ENCODE assay signal across 11 cellular contexts in genomic region chrX:47583240-47583861, GRCh38. TPM values are rescaled to one million over a fixed set of nuclear protein-coding genes. Genes with fewer than 3 reads are reported as not detected.
DNase-seq lines count a peak whose midpoint lies in the region; ATAC-seq and TF ChIP-seq lines count a peak whose summit lies in the region.
"Had no signal": no experiment of that assay in that cellular context is flagged by ENCODE, and none has a peak within 500 bp of the region (broad histone marks: within the 10 kb centered on the region; RNA-seq: fewer than 3 reads in every experiment).

No MANE protein-coding gene starts in this region.

- H3K36me3 ChIP-seq in BLaER1 treated with 17β-estradiol and CSF1 and Interleukin-3, amounts not matched to agents 10 nM and 100 nM, result peaks cover 0 to 26% (median 8%) of the 10 kb centered on the region in 11 experiments; a peak in 11 of 22 replicates
- H3K36me3 ChIP-seq in endodermal cell (ENCODE audit: control insufficient read depth, insufficient read depth, low read length) (no peaks in the 10 kb centered on the region), ovary (no peaks in the 10 kb centered on the region), Peyer's patch (no peaks in the 10 kb centered on the region), gastrocnemius medialis (no peaks in the 10 kb centered on the region)
- H3K36me3 ChIP-seq: SJCRH30 had no signal

- H3K27ac Mint-ChIP-seq in endodermal cell, result no peak overlapping the region

- in situ Hi-C loops in gastrocnemius medialis (cut with MboI; ENCODE audit: low sequenced_read_pairs in 4 of 4), result no loop called here

- H3K4me3 Mint-ChIP-seq in endodermal cell, result peak overlapping the region; percentile 26

- peaks cover 10% of the 10 kb centered on the region for H3K4me1 Mint-ChIP-seq in endodermal cell

- H3K9me3 ChIP-seq in BLaER1 treated with 17β-estradiol and CSF1 and Interleukin-3, amounts not matched to agents 10 nM and 100 nM (replicated peaks in 1 of 11), result no peaks in the 10 kb centered on the region
- H3K9me3 ChIP-seq in endodermal cell (ENCODE audit: control insufficient read depth, low read length), result no peaks in the 10 kb centered on the region
- H3K9me3 ChIP-seq in ovary, result no peaks in the 10 kb centered on the region
- H3K9me3 ChIP-seq in Peyer's patch, result no peaks in the 10 kb centered on the region
- no peaks in the 10 kb centered on the region for H3K9me3 ChIP-seq in gastrocnemius medialis
- H3K9me3 ChIP-seq: SJCRH30 had no signal

- peak overlapping the region in 9 of 11 experiments; percentile 23 to 87 (median 83); a peak in 13 of 22 replicates for H3K9ac ChIP-seq in BLaER1 treated with 17β-estradiol and CSF1 and Interleukin-3, amounts not matched to agents 10 nM and 100 nM
- H3K9ac ChIP-seq in endodermal cell (ENCODE audit: extremely low read depth, low read length, poor library complexity, severe bottlenecking), result no peak overlapping the region

- ATAC-seq in HG03139 (IDR thresholded peaks at IDR 0.05; ENCODE audit: unreplicated experiment), result no peak
- ATAC-seq in gastrocnemius medialis, result no peak
- ATAC-seq: left colon had no signal

- DNase-seq in NB4 (ENCODE audit: low read depth) (no peak), endodermal cell (no peak), ovary (peak in 1 of 5 donors; percentile 23), Peyer's patch (no peak), gastrocnemius medialis (no peak)
- DNase-seq in stimulated activated CD4-positive, alpha-beta T cell treated with anti-CD3 and anti-CD28 coated beads, Interleukin-2, amount 100 ng/mL, for 24 hours, result no peak
- DNase-seq: SJCRH30 had no signal

- H3K36me3 Mint-ChIP-seq in endodermal cell (ENCODE audit: low read depth), result no peaks in the 10 kb centered on the region

- 85 to 88% methylated on average over 3 to 7 of the region's 8 CpGs for WGBS in endodermal cell (ENCODE audit: insufficient coverage in 1 of 2, insufficient read length in 1 of 2), 2 experiments
- WGBS in ovary, 3 donors, result 43 to 48% (median 43%) methylated on average over 8 of the region's 8 CpGs

- TF ChIP-seq POLR2A in NB4 (IDR thresholded peaks at IDR 0.05; ENCODE audit: extremely low read depth, insufficient read length) (no peak), ovary (IDR thresholded peaks at IDR 0.05) (no peak), Peyer's patch (IDR thresholded peaks at IDR 0.05) (no peak), gastrocnemius medialis (IDR thresholded peaks at IDR 0.05) (no peak)

- intact Hi-C loops in ovary (cut with DNase I) (no loop called here), gastrocnemius medialis (cut with DNase I; ENCODE audit: low total_unique reads) (no loop called here)

- no peak for TF ChIP-seq EP300 in ovary (IDR thresholded peaks at IDR 0.05)

- H3K4me2 ChIP-seq in BLaER1 treated with 17β-estradiol and CSF1 and Interleukin-3, amounts not matched to agents 10 nM and 100 nM, result peak overlapping the region; percentile 69 to 91 (median 78)

- H3K9me3 Mint-ChIP-seq in endodermal cell, result peaks cover 63% of the 10 kb centered on the region

- TF ChIP-seq CTCF in NB4 (IDR thresholded peaks at IDR 0.05; ENCODE audit: low read depth, low read length), result no peak
- TF ChIP-seq CTCF in endodermal cell (conservative IDR thresholded peaks at IDR 0.05), result no peak
- TF ChIP-seq CTCF in ovary (IDR thresholded peaks at IDR 0.05), result no peak
- no peak for TF ChIP-seq CTCF in Peyer's patch (IDR thresholded peaks at IDR 0.05)
- no peak for TF ChIP-seq CTCF in gastrocnemius medialis (IDR thresholded peaks at IDR 0.05 in 4 of 5, conservative IDR thresholded peaks at IDR 0.05 in 1 of 5)

- H4K20me1 ChIP-seq in BLaER1 treated with 17β-estradiol and CSF1 and Interleukin-3, amounts not matched to agents 10 nM and 100 nM, result peaks cover 0 to 51% (median 5%) of the 10 kb centered on the region in 11 experiments; a peak in 9 of 22 replicates

- peaks cover 8 to 57% (median 40%) of the 10 kb centered on the region in 11 experiments; a peak in 20 of 22 replicates for H3K27me3 ChIP-seq in BLaER1 treated with 17β-estradiol and CSF1 and Interleukin-3, amounts not matched to agents 10 nM and 100 nM
- H3K27me3 ChIP-seq in endodermal cell (ENCODE audit: control insufficient read depth, insufficient read depth, low read length, poor library complexity, severe bottlenecking), result no peaks in the 10 kb centered on the region
- no peaks in the 10 kb centered on the region for H3K27me3 ChIP-seq in ovary
- H3K27me3 ChIP-seq in Peyer's patch, result no peaks in the 10 kb centered on the region
- no peaks in the 10 kb centered on the region for H3K27me3 ChIP-seq in gastrocnemius medialis
- H3K27me3 ChIP-seq: SJCRH30 had no signal

- H3K4me3 ChIP-seq in BLaER1 treated with 17β-estradiol and CSF1 and Interleukin-3, amounts not matched to agents 10 nM and 100 nM, result peak overlapping the region in 7 of 10 experiments; percentile 59 to 75 (median 66); a peak in 15 of 20 replicates
- peak overlapping the region; percentile 68 for H3K4me3 ChIP-seq in NB4 (ENCODE audit: low read depth, low read length)
- peak overlapping the region; percentile 71 for H3K4me3 ChIP-seq in endodermal cell (ENCODE audit: low read length)
- H3K4me3 ChIP-seq in ovary, result peak overlapping the region; percentile 45
- peak overlapping the region in 1 of 4 donors; percentile 51 for H3K4me3 ChIP-seq in Peyer's patch
- H3K4me3 ChIP-seq in gastrocnemius medialis, result no peak overlapping the region

- H3K27me3 Mint-ChIP-seq in endodermal cell (ENCODE audit: insufficient read depth), result no peaks in the 10 kb centered on the region

- peaks cover 36 to 61% (median 53%) of the 10 kb centered on the region in 10 experiments for H3K4me1 ChIP-seq in BLaER1 treated with 17β-estradiol and CSF1 and Interleukin-3, amounts not matched to agents 10 nM and 100 nM
- no peaks in the 10 kb centered on the region for H3K4me1 ChIP-seq in endodermal cell (ENCODE audit: control insufficient read depth, insufficient read depth, low read length)
- peaks cover 4% of the 10 kb centered on the region for H3K4me1 ChIP-seq in ovary (ENCODE audit: insufficient read depth)
- no peaks in the 10 kb centered on the region for H3K4me1 ChIP-seq in Peyer's patch
- H3K4me1 ChIP-seq in gastrocnemius medialis, result no peaks in the 10 kb centered on the region
- H3K4me1 ChIP-seq: SJCRH30 had no signal

- peak overlapping the region in 10 of 11 experiments; percentile 75 to 86 (median 82); a peak in 20 of 22 replicates for H3K27ac ChIP-seq in BLaER1 treated with 17β-estradiol and CSF1 and Interleukin-3, amounts not matched to agents 10 nM and 100 nM
- H3K27ac ChIP-seq in endodermal cell (ENCODE audit: low read depth, low read length) (no peak overlapping the region), ovary (peak overlapping the region; percentile 48 to 65), Peyer's patch (peak overlapping the region in 2 of 4 donors; percentile 46 to 81), gastrocnemius medialis (peak overlapping the region in 2 of 4 donors; percentile 23 to 62)

RNA-seq across cellular contexts. Expression of gene TIMP1, which starts 1.1 kb away (rescaled TPM):
- 10 to 100 TPM; 63.5 to 74.8 TPM for total RNA-seq in endodermal cell
- polyA plus RNA-seq in endodermal cell (2013, experiment 1 of 2), result 64.2 TPM
- 63.0 TPM for polyA plus RNA-seq in endodermal cell (2013, experiment 2 of 2)
- total RNA-seq in ovary, result 1,000 to 10,000 TPM in 1 of 7 donors, 100 to 1,000 TPM in 6; 247 to 1,009 (median 617) TPM
- polyA plus RNA-seq in ovary, result 1,000 to 10,000 TPM in 1 of 2 donors, 100 to 1,000 TPM in 1; 440 to 1,380 TPM
- total RNA-seq in Peyer's patch, result 10 to 100 TPM; 22.5 to 80.0 (median 39.7) TPM
- 10 to 100 TPM; 15.8 to 94.8 (median 47.1) TPM for total RNA-seq in gastrocnemius medialis

RNA-seq across cellular contexts. Expression of gene ARAF, which starts 22.3 kb away (rescaled TPM):
- total RNA-seq in endodermal cell (10 to 100 TPM; 47.7 to 48.7 TPM), ovary (10 to 100 TPM; 24.9 to 76.9 (median 66.4) TPM), Peyer's patch (10 to 100 TPM; 55.7 to 78.4 (median 72.5) TPM), gastrocnemius medialis (10 to 100 TPM; 44.8 to 93.3 (median 66.7) TPM)
- 45.6 TPM for polyA plus RNA-seq in endodermal cell (2013, experiment 1 of 2)
- polyA plus RNA-seq in endodermal cell (2013, experiment 2 of 2), result 36.8 TPM
- 10 to 100 TPM; 34.8 to 56.5 TPM for polyA plus RNA-seq in ovary

RNA-seq across cellular contexts. Expression of gene SYN1, which starts 36.3 kb away (rescaled TPM):
- total RNA-seq in endodermal cell (1 to 10 TPM; 4.9 to 5.3 TPM), ovary (10 to 100 TPM in 1 of 7 donors, 1 to 10 TPM in 5, under 1 TPM in 1; 0.69 to 10.2 (median 2.4) TPM), Peyer's patch (under 1 TPM in 1 of 4 donors, not detected in 3; 0.67 TPM), gastrocnemius medialis (under 1 TPM in 2 of 4 donors, not detected in 2; 0.22 to 0.36 TPM)
- 5.5 TPM for polyA plus RNA-seq in endodermal cell (2013, experiment 1 of 2)
- 4.5 TPM for polyA plus RNA-seq in endodermal cell (2013, experiment 2 of 2)
- 10 to 100 TPM in 1 of 2 donors, 1 to 10 TPM in 1; 1.9 to 12.6 TPM for polyA plus RNA-seq in ovary

RNA-seq across cellular contexts. Expression of gene CFP, which starts 46.4 kb away (rescaled TPM):
- total RNA-seq in endodermal cell (1 to 10 TPM; 3.2 to 4.6 TPM), ovary (1 to 10 TPM in 6 of 7 donors, under 1 TPM in 1; 0.72 to 3.2 (median 1.5) TPM), Peyer's patch (1 to 10 TPM; 1.1 to 7.4 (median 4.4) TPM), gastrocnemius medialis (1 to 10 TPM in 2 of 4 donors, under 1 TPM in 1, not detected in 1; 0.51 to 3.8 (median 3.3) TPM)
- polyA plus RNA-seq in endodermal cell (2013, experiment 1 of 2), result 0.75 TPM
- polyA plus RNA-seq in endodermal cell (2013, experiment 2 of 2), result 0.58 TPM
- polyA plus RNA-seq in ovary, result 1 to 10 TPM; 1.6 to 1.7 TPM
- total RNA-seq: M059J had no signal

Comparison
In these comparisons a context has a peak if more than half of its experiments do, and no peak if none do; other contexts are left out.
1. H3K4me3 ChIP-seq: peak in BLaER1 treated with 17β-estradiol and CSF1 and Interleukin-3, amounts not matched to agents 10 nM and 100 nM (7 of 10), NB4 (single experiment), endodermal cell (single experiment) and ovary (single experiment); none in gastrocnemius medialis (0 of 4).